ENCODE assay signal across 9 cellular contexts in the genomic region with DNA sequence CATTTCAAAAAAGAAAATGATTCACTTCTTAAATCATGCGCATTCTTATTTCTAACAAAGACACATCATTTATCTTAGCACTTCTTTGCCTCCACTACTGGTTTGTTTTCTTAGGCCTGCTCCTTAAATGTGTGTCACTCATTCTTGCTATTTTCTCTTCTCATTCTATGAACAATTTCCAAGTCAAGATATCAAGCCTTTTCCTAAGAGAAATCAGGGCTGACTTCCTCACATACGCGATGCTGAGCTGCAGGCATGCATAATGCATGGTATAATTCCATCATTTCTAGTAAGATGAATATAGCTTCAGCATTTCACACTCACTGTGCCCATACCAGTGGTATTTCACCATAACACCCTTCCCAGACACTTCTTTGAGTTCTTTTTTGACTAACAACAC.
"Had no signal": no experiment of that assay in that cellular context is flagged by ENCODE, and none has a peak within 500 bp of the region (broad histone marks: within the 10 kb centered on the region; RNA-seq: fewer than 3 reads in every experiment).

No MANE protein-coding gene starts in this region.

- H3K27ac ChIP-seq: GM23248 had no signal

- H3K4me1 ChIP-seq: HAP-1 had no signal

- H3K36me3 ChIP-seq: HAP-1 had no signal

- ATAC-seq: GM23338, HCT116 had no signal

- H3K4me3 ChIP-seq: GM23248, GM23338, HAP-1 had no signal

- H3K9ac ChIP-seq: GM23248 had no signal

- H2AFZ ChIP-seq: GM23248, GM23338 had no signal

- DNase-seq: GM23248, GOT3, H7, H9, HCEC 1CT, HFFc6 had no signal

- H3K4me2 ChIP-seq: GM23338 had no signal

- H3K9me3 ChIP-seq: HAP-1 had no signal
